In genomic region chr15:68820589-68821189, GRCh38 we compare ENCODE assay signal across 8 cellular contexts. TPM values are rescaled to one million over a fixed set of nuclear protein-coding genes. Genes with fewer than 3 reads are reported as not detected.
A peak's percentile ranks its signal among the peaks of the same experiment; 100 is the strongest.
DNase-seq lines count a peak whose midpoint lies in the region; ATAC-seq and TF ChIP-seq lines count a peak whose summit lies in the region.

ANP32A (minus strand) TSS chr15:68820895; CDS start chr15:68820751, 144 bp downstream.

- H3K9me3 ChIP-seq in trophoblast cell (ENCODE audit: insufficient read depth, low read depth, low read length) (no peaks in the 10 kb centered on the region), tibial nerve (no peaks in the 10 kb centered on the region)

- H3K36me3 ChIP-seq in GM06990 (ENCODE audit: control insufficient read depth, insufficient read depth, low read length) (peaks cover 1% of the 10 kb centered on the region; the same call in 1 of the 2 replicates), trophoblast cell (ENCODE audit: control insufficient read depth in 1 of 2, insufficient read depth in 2 of 2, low read length in 2 of 2) (peaks cover 0 to 2% of the 10 kb centered on the region in 2 experiments), tibial nerve (no peaks in the 10 kb centered on the region)

- H3K4me3 ChIP-seq in GM06990 (replicated peaks; ENCODE audit: low read depth, low read length), result peak within 1 kb of the TSS; percentile 96
- peak within 1 kb of the TSS; percentile 99 for H3K4me3 ChIP-seq in trophoblast cell (ENCODE audit: low read depth, low read length)
- H3K4me3 ChIP-seq in tibial nerve, result peak within 1 kb of the TSS; percentile 69 to 99 (median 85)

- H3K4ac ChIP-seq in trophoblast cell (ENCODE audit: low read depth, low read length), result peak within 1 kb of the TSS; percentile 99

- H2AFZ ChIP-seq in trophoblast cell (ENCODE audit: insufficient read depth, low read length, poor library complexity), result peak within 1 kb of the TSS; percentile 97

- no peaks in the 10 kb centered on the region for H3K27me3 ChIP-seq in GM06990 (replicated peaks; ENCODE audit: control insufficient read depth, insufficient read depth, low read length)
- H3K27me3 ChIP-seq in trophoblast cell (ENCODE audit: insufficient read depth, low read length), result no peaks in the 10 kb centered on the region
- H3K27me3 ChIP-seq in tibial nerve, result no peaks in the 10 kb centered on the region

- peaks cover 40% of the 10 kb centered on the region for H3K79me1 ChIP-seq in trophoblast cell (ENCODE audit: low read length)

- ATAC-seq in HG02588 (IDR thresholded peaks at IDR 0.05; ENCODE audit: unreplicated experiment), result peak; percentile 60
- peak; percentile 85 for ATAC-seq in Right ventricle myocardium inferior

- peak within 1 kb of the TSS; percentile 97 for H3K18ac ChIP-seq in trophoblast cell (ENCODE audit: low read length)

- peak within 1 kb of the TSS; percentile 89 for H3K27ac ChIP-seq in trophoblast cell (ENCODE audit: low read depth, low read length)
- peak within 1 kb of the TSS; percentile 93 to 99 (median 98) for H3K27ac ChIP-seq in tibial nerve

- peak within 1 kb of the TSS; percentile 89 for H3K14ac ChIP-seq in trophoblast cell (ENCODE audit: low read length)

- H4K91ac ChIP-seq in trophoblast cell (ENCODE audit: low read depth, low read length), result peak within 1 kb of the TSS; percentile 97

- H2BK120ac ChIP-seq in trophoblast cell (ENCODE audit: insufficient read depth, low read length, poor library complexity), result peak within 1 kb of the TSS; percentile 99

- H3K79me2 ChIP-seq in trophoblast cell (ENCODE audit: control insufficient read depth, insufficient read depth, low read length, poor library complexity), result peaks cover 39% of the 10 kb centered on the region

- TF ChIP-seq CTCF in GM06990 (IDR thresholded peaks at IDR 0.05; ENCODE audit: insufficient read depth, low read length, poor library complexity, severe bottlenecking) (no peak), tibial nerve (IDR thresholded peaks at IDR 0.05) (peak in 1 of 5 experiments; percentile 29)

- H3K4me2 ChIP-seq in trophoblast cell (ENCODE audit: low read length), result peak within 1 kb of the TSS; percentile 92

- H4K12ac ChIP-seq in trophoblast cell (ENCODE audit: low read depth, low read length), result peak within 1 kb of the TSS; percentile 90

- peak within 1 kb of the TSS; percentile 91 for H4K8ac ChIP-seq in trophoblast cell (ENCODE audit: low read depth, low read length)

- peak within 1 kb of the TSS; percentile 98 for H2AK5ac ChIP-seq in trophoblast cell (ENCODE audit: low read length)

- peak within 1 kb of the TSS; percentile 27 for H2BK12ac ChIP-seq in trophoblast cell (ENCODE audit: low read length)

- peaks cover 4 to 6% of the 10 kb centered on the region in 2 experiments for H3K4me1 ChIP-seq in trophoblast cell (ENCODE audit: control insufficient read depth in 1 of 2, insufficient read depth in 2 of 2, low read length in 2 of 2)
- peaks cover 0 to 25% (median 12%) of the 10 kb centered on the region in 4 donors for H3K4me1 ChIP-seq in tibial nerve

- DNase-seq in GM06990 (ENCODE audit: extremely low read depth, insufficient read length) (peak; percentile 98), NCI-H128 (lab: John Stamatoyannopoulos, UW; ENCODE audit: unreplicated experiment) (peak; percentile 77), SW 1271 (lab: John Stamatoyannopoulos, UW) (peak; percentile 87 to 93), Right ventricle myocardium inferior (ENCODE audit: missing footprints) (peak; percentile 97), trophoblast cell (peak; percentile 96 to 98), tibial nerve (ENCODE audit: low spot score in 2 of 2) (peak; percentile 96 to 97)
- DNase-seq in activated naive CD8-positive, alpha-beta T cell treated with anti-CD3 and anti-CD28 coated beads, Interleukin-2, amount 50 U/mL, for 16 hours (ENCODE audit: low read depth, low spot score), result peak; percentile 95

- peak in 1 of 2 donors; percentile 90 for TF ChIP-seq EP300 in tibial nerve (IDR thresholded peaks at IDR 0.05)

- peak within 1 kb of the TSS; percentile 98 for H2BK5ac ChIP-seq in trophoblast cell (ENCODE audit: low read depth, low read length, poor library complexity)

- H3K9ac ChIP-seq in trophoblast cell (ENCODE audit: low read length), result peak within 1 kb of the TSS; percentile 98

- intact Hi-C loops in Right ventricle myocardium inferior (cut with DNase I), result loop anchor here (2.0 to 5.0 kb wide), 4 partner anchors 52 to 263 kb away; no protein-coding TSS in a partner anchor

- TF ChIP-seq POLR2A in tibial nerve (IDR thresholded peaks at IDR 0.05), result peak; percentile 39 to 85

- peak within 1 kb of the TSS; percentile 50 for H3K23ac ChIP-seq in trophoblast cell (ENCODE audit: low read length)

- WGBS in trophoblast cell (ENCODE audit: extremely low coverage, insufficient coverage, insufficient read length), result no CpG with 5 or more reads among the region's 53 CpGs
- 0 to 1% methylated on average over 2 to 48 of the region's 53 CpGs for WGBS in tibial nerve, 2 donors

RNA-seq across cellular contexts. Expression of gene ANP32A, which starts in this region (rescaled TPM):
- total RNA-seq in Right ventricle myocardium inferior, result 134 TPM
- 247 and 258 TPM in 2 replicates for polyA plus RNA-seq in trophoblast cell (2013)
- 10 to 100 TPM; 33.1 to 65.1 (median 41.1) TPM for total RNA-seq in tibial nerve

Comparison
In these comparisons a context has a peak if more than half of its experiments do, and no peak if none do; other contexts are left out.
1. Peak in every context shown above with its lines: DNase-seq, ATAC-seq, H3K4me3 ChIP-seq and H3K27ac ChIP-seq.